In genomic region chr19:38900220-38900629, GRCh38 we compare ENCODE assay signal across 8 cellular contexts. TPM values are rescaled to one million over a fixed set of nuclear protein-coding genes. Genes with fewer than 3 reads are reported as not detected.
DNase-seq lines count a peak whose midpoint lies in the region; ATAC-seq and TF ChIP-seq lines count a peak whose summit lies in the region.

No MANE protein-coding gene starts in this region.

- ATAC-seq in HG02610 (IDR thresholded peaks at IDR 0.05; ENCODE audit: unreplicated experiment) = no peak
- no peak for ATAC-seq in HG02852 (IDR thresholded peaks at IDR 0.05; ENCODE audit: unreplicated experiment)

- peaks cover 6% of the 10 kb centered on the region; the same call in 1 of the 2 replicates for H3K4me1 ChIP-seq in HUES48 (ENCODE audit: control insufficient read depth, insufficient read depth, low read length)
- peaks cover 0 to 6% of the 10 kb centered on the region in 2 donors for H3K4me1 ChIP-seq in breast epithelium
- peaks cover 19% of the 10 kb centered on the region for H3K4me1 ChIP-seq in mucosa of stomach (ENCODE audit: control insufficient read depth, insufficient read depth, low read length)

- H3K36me3 ChIP-seq in HUES48 (ENCODE audit: control insufficient read depth, insufficient read depth, low read length) (peaks cover 9% of the 10 kb centered on the region), breast epithelium (peaks cover under 1% of the 10 kb centered on the region), mucosa of stomach (ENCODE audit: control insufficient read depth, insufficient read depth, low read length) (peaks cover 5% of the 10 kb centered on the region)

- peak overlapping the region; percentile 84 for H3K4me3 ChIP-seq in AG04449 (ENCODE audit: low read depth, low read length)
- H3K4me3 ChIP-seq in HUES48 (ENCODE audit: low read depth, low read length) = peak overlapping the region; percentile 93
- peak overlapping the region; percentile 67 to 94 (median 91) for H3K4me3 ChIP-seq in breast epithelium
- peak overlapping the region; percentile 89 for H3K4me3 ChIP-seq in mucosa of stomach (ENCODE audit: low read length)

- H3K27ac ChIP-seq in HUES48 (ENCODE audit: low read depth, low read length) (peak overlapping the region; percentile 87), breast epithelium (peak overlapping the region; percentile 92 to 94)

- intact Hi-C loops in breast epithelium (cut with DNase I; ENCODE audit: low total_unique reads) = no loop called here

- POLR2A ChIA-PET in AG04449 (lab: Yijun Ruan, JAX) = interaction anchor here (0.8 to 1.0 kb wide), 3 partner anchors 12 to 368 kb away, joined by 3 to 4 read pairs (median 4); no protein-coding TSS in a partner anchor

- H3K9me3 ChIP-seq in HUES48 (ENCODE audit: control insufficient read depth, insufficient read depth, low read length) = no peaks in the 10 kb centered on the region
- no peaks in the 10 kb centered on the region for H3K9me3 ChIP-seq in breast epithelium
- no peaks in the 10 kb centered on the region for H3K9me3 ChIP-seq in mucosa of stomach (ENCODE audit: control insufficient read depth, low read length)

- CTCF ChIA-PET in AG04449 (lab: Yijun Ruan, JAX) = interaction anchor here (0.9 to 4.4 kb wide), 5 partner anchors 13 to 262 kb away, joined by 4 to 53 read pairs (median 8); partner anchors contain the start of genes MRPS12 and SARS2

- DNase-seq in AG04449 (ENCODE audit: low read depth, low spot score) = no peak
- DNase-seq in breast epithelium (ENCODE audit: low spot score in 2 of 2) = no peak
- DNase-seq in NCI-H446 treated with DMSO at 0.1 percent for 48 hours (lab: John Stamatoyannopoulos, UW) = no peak
- no peak for DNase-seq in AG08395 (ENCODE audit: low spot score)

- no peak for TF ChIP-seq POLR2A in breast epithelium (IDR thresholded peaks at IDR 0.05)

- H3K27me3 ChIP-seq in HUES48 (ENCODE audit: control insufficient read depth, insufficient read depth, low read length) (peaks cover 7% of the 10 kb centered on the region; the same call in 1 of the 2 replicates), breast epithelium (no peaks in the 10 kb centered on the region), mucosa of stomach (ENCODE audit: control insufficient read depth, insufficient read depth, low read length) (no peaks in the 10 kb centered on the region)

- H3K9ac ChIP-seq in HUES48 (ENCODE audit: low read depth, low read length) (peak overlapping the region; percentile 68), mucosa of stomach (ENCODE audit: low read length) (peak overlapping the region; percentile 88)

- TF ChIP-seq CTCF in AG04449 (IDR thresholded peaks at IDR 0.05; ENCODE audit: insufficient read depth, low read length, missing control alignments) = no peak
- no peak for TF ChIP-seq CTCF in breast epithelium (IDR thresholded peaks at IDR 0.05)

RNA-seq across cellular contexts. Expression of gene NFKBIB, which starts 0.5 kb away (rescaled TPM):
- total RNA-seq in breast epithelium = 10 to 100 TPM; 15.7 to 29.2 (median 19.6) TPM

RNA-seq across cellular contexts. Expression of gene SIRT2, which starts 0.8 kb away (rescaled TPM):
- 10 to 100 TPM; 61.8 to 92.3 (median 88.2) TPM for total RNA-seq in breast epithelium

RNA-seq across cellular contexts. Expression of gene CCER2, which starts 11.8 kb away (rescaled TPM):
- total RNA-seq in breast epithelium = under 1 TPM in 2 of 3 donors, not detected in 1; 0.64 to 0.88 TPM

RNA-seq across cellular contexts. Expression of gene RINL, which starts 22.1 kb away (rescaled TPM):
- total RNA-seq in breast epithelium = 10 to 100 TPM in 2 of 3 donors, 1 to 10 TPM in 1; 4.5 to 13.0 (median 12.8) TPM

RNA-seq across cellular contexts. Expression of gene SARS2, which starts 30.3 kb away (rescaled TPM):
- 10 to 100 TPM; 10.9 to 22.6 (median 18.9) TPM for total RNA-seq in breast epithelium
